Comparison of ENCODE assay signal across 9 cellular contexts in the genomic region with DNA sequence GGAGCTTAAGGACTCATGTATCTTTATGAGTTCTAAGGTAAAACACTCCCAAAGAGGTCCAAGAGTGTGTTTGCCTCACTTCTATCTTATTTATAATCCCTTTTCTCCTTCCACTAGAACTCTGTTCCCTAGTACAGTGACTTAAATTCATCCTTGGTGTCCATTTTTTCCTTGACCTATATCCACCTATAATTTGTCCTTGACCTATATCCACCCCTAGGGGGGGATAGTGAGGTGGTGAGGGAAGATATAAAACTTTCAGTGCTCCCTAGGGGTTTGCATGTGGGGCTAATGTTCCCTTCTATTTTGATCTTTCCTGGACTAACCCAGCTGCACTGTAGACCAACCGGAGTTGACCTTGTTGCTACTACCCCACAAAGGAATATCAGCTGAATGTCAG.
DNase-seq lines count a peak whose midpoint lies in the region; ATAC-seq, FAIRE-seq and TF ChIP-seq lines count a peak whose summit lies in the region.
"Had no signal": no experiment of that assay in that cellular context is flagged by ENCODE, and none has a peak within 500 bp of the region (broad histone marks: within the 10 kb centered on the region; RNA-seq: fewer than 3 reads in every experiment).

No MANE protein-coding gene starts in this region.

- BruUV-seq in IMR-90 (replicated peaks; lab: Mats Ljungman, UMichigan): no TSS peak

- no peaks in the 10 kb centered on the region for H3K36me3 ChIP-seq in IMR-90 (ENCODE audit: control insufficient read depth, insufficient read depth, low read length)

- H3K9me1 ChIP-seq in IMR-90 (ENCODE audit: insufficient read depth, low read length): no peaks in the 10 kb centered on the region

- no peak for TF ChIP-seq RAD21 in IMR-90 (IDR thresholded peaks at IDR 0.05; ENCODE audit: low read length)

- no peak overlapping the region for H3K56ac ChIP-seq in IMR-90 (ENCODE audit: extremely low read depth, insufficient read depth, low read length)

- H3K4ac ChIP-seq in IMR-90 (ENCODE audit: low read depth, low read length): no peak overlapping the region

- ATAC-seq in IMR-90 (ENCODE audit: low read depth) (no peak), GM21447 (IDR thresholded peaks at IDR 0.05; ENCODE audit: unreplicated experiment) (no peak)

- no peaks in the 10 kb centered on the region for H3K9me3 ChIP-seq in IMR-90 (ENCODE audit: control insufficient read depth, insufficient read depth, low read length)

- no peaks in the 10 kb centered on the region for H4K20me1 ChIP-seq in IMR-90 (ENCODE audit: insufficient read depth, low read length)

- intact Hi-C loops in IMR-90 (cut with micrococcal nuclease): no loop called here

- H3K79me1 ChIP-seq in IMR-90 (ENCODE audit: low read depth in 1 of 2, low read length in 2 of 2): no peaks in the 10 kb centered on the region

- H3K9me3 Mint-ChIP-seq in nephron progenitor cell: peaks cover 7% of the 10 kb centered on the region
- H3K9me3 Mint-ChIP-seq: nephron had no signal

- H3K14ac ChIP-seq in IMR-90 (replicated peaks; ENCODE audit: low read depth, low read length): no peak overlapping the region

- no peaks in the 10 kb centered on the region; the same call in 1 of the 2 replicates for H3K27me3 ChIP-seq in IMR-90 (ENCODE audit: control insufficient read depth, insufficient read depth, low read length)

- dilution Hi-C loops in IMR-90 (cut with HindIII; ENCODE audit: low sequenced_read_pairs, unreplicated experiment): no loop called here

- in situ Hi-C loops in IMR-90 (cut with MboI; ENCODE audit: low sequenced_read_pairs): no loop called here
- in situ Hi-C loops in astrocyte of the spinal cord (cut with HindIII; ENCODE audit: low sequenced_read_pairs): no loop called here

- no peak overlapping the region for H2BK5ac ChIP-seq in IMR-90 (ENCODE audit: low read depth, low read length, poor library complexity, severe bottlenecking)

- no peaks in the 10 kb centered on the region for H3K4me1 ChIP-seq in IMR-90 (ENCODE audit: control insufficient read depth, insufficient read depth, low read length)

- TF ChIP-seq POLR2A in IMR-90 (IDR thresholded peaks at IDR 0.05; ENCODE audit: low read depth, low read length) (no peak), H54 (IDR thresholded peaks at IDR 0.05; ENCODE audit: low read depth, low read length) (no peak)

- H2BK120ac ChIP-seq in IMR-90 (ENCODE audit: low read depth, low read length): no peak overlapping the region

- H2AFZ ChIP-seq in IMR-90 (replicated peaks; ENCODE audit: low read length, poor library complexity): no peak overlapping the region

- WGBS in IMR-90 (ENCODE audit: extremely low coverage in 2 of 2, insufficient read length in 1 of 2), 2 experiments: 100% methylated on average over 1 of the region's 1 CpG; no CpG with 5 or more reads in 1 of the 2 experiments

- H2BK15ac ChIP-seq in IMR-90 (ENCODE audit: low read depth, low read length): no peak overlapping the region

- no peak overlapping the region for H3K4me2 ChIP-seq in IMR-90 (ENCODE audit: low read depth, low read length)

- H2AK9ac ChIP-seq in IMR-90 (replicated peaks; ENCODE audit: low read depth, low read length, poor library complexity): no peak overlapping the region

- H3K27me3 Mint-ChIP-seq in nephron progenitor cell (ENCODE audit: low read depth, poor library complexity): no peaks in the 10 kb centered on the region
- H3K27me3 Mint-ChIP-seq: stimulated activated naive CD8-positive, alpha-beta T cell treated with anti-CD3 and anti-CD28 coated beads, Interleukin-15, Interleukin-2, amounts not matched to agents 100 ng/mL and 50 ng/mL, for 24 hours had no signal

- no peak overlapping the region for H3K27ac ChIP-seq in IMR-90 (ENCODE audit: insufficient read depth, low read length)

- H3K4me3 ChIP-seq in IMR-90 (ENCODE audit: insufficient read depth, low read depth, low read length): no peak overlapping the region
- H3K4me3 ChIP-seq in astrocyte of the spinal cord (ENCODE audit: low read depth, low read length): no peak overlapping the region

- CTCF ChIA-PET in IMR-90 (lab: Yijun Ruan, JAX): no interaction called here

- no peak for FAIRE-seq in H54 (lab: Jason Lieb, UNC)

- H2AK5ac ChIP-seq in IMR-90 (ENCODE audit: low read depth, low read length): no peak overlapping the region

- no peak overlapping the region for H4K91ac ChIP-seq in IMR-90 (ENCODE audit: insufficient read depth, low read depth, low read length)

- H3K4me1 Mint-ChIP-seq in nephron progenitor cell: no peaks in the 10 kb centered on the region

- no peak overlapping the region for H3K4me3 Mint-ChIP-seq in nephron progenitor cell
- H3K4me3 Mint-ChIP-seq: nephron; stimulated activated naive CD8-positive, alpha-beta T cell treated with anti-CD3 and anti-CD28 coated beads, Interleukin-15, Interleukin-2, amounts not matched to agents 100 ng/mL and 50 ng/mL, for 24 hours had no signal

- no peak for DNase-seq in IMR-90
- DNase-seq in astrocyte of the spinal cord (ENCODE audit: low read depth, low spot score): no peak
- peak; percentile 5 for DNase-seq in nephron progenitor cell
- no peak for DNase-seq in NCI-H187 treated with DMSO at 0.1 percent for 48 hours (lab: John Stamatoyannopoulos, UW)
- no peak for DNase-seq in H54 (ENCODE audit: insufficient read length, low spot score)

- POLR2A ChIA-PET in IMR-90 (lab: Charles Lee; ENCODE audit: unreplicated experiment): no interaction called here

- no peak overlapping the region for H3K23ac ChIP-seq in IMR-90 (ENCODE audit: low read depth, low read length)

- H3K18ac ChIP-seq in IMR-90 (ENCODE audit: low read depth, low read length): no peak overlapping the region

- H4K8ac ChIP-seq in IMR-90 (ENCODE audit: low read depth in 2 of 2, low read length in 2 of 2): no peak overlapping the region

- no peaks in the 10 kb centered on the region for H3K36me3 Mint-ChIP-seq in nephron progenitor cell (ENCODE audit: low read depth)

- TF ChIP-seq CTCF in GM12873 (IDR thresholded peaks at IDR 0.05; ENCODE audit: insufficient read depth, low read depth, low read length, missing control alignments) (peak; percentile 62), IMR-90 (conservative IDR thresholded peaks at IDR 0.05; ENCODE audit: low read depth, low read length) (peak; percentile 23; the same call in 1 of the 2 replicates), astrocyte of the spinal cord (IDR thresholded peaks at IDR 0.05; ENCODE audit: low read depth, low read length) (peak; percentile 34), nephron progenitor cell (IDR thresholded peaks at IDR 0.05) (peak; percentile 39)

- no peak overlapping the region for H4K5ac ChIP-seq in IMR-90 (ENCODE audit: low read depth, low read length)

- H3K9ac ChIP-seq in IMR-90 (ENCODE audit: low read depth, low read length): no peak overlapping the region

- H3K27ac Mint-ChIP-seq in nephron progenitor cell: no peak overlapping the region
- H3K27ac Mint-ChIP-seq: nephron; stimulated activated naive CD8-positive, alpha-beta T cell treated with anti-CD3 and anti-CD28 coated beads, Interleukin-15, Interleukin-2, amounts not matched to agents 100 ng/mL and 50 ng/mL, for 24 hours had no signal

- H2BK20ac ChIP-seq in IMR-90 (ENCODE audit: low read depth, low read length): no peak overlapping the region

TF ChIP-seq in IMR-90, 13 proteins besides CTCF, POLR2A, EP300 and RAD21:
- TF ChIP-seq FOS (IDR thresholded peaks at IDR 0.05; ENCODE audit: low read depth, low read length) (no peak), RFX5 (IDR thresholded peaks at IDR 0.05; ENCODE audit: low read depth, low read length) (no peak), RCOR1 (IDR thresholded peaks at IDR 0.05; ENCODE audit: insufficient replicate concordance, low read length) (no peak), MAZ (IDR thresholded peaks at IDR 0.05; ENCODE audit: borderline replicate concordance, low read depth, low read length) (no peak), CHD1 (IDR thresholded peaks at IDR 0.05; ENCODE audit: low read depth, low read length) (no peak), SMC3 (IDR thresholded peaks at IDR 0.05; ENCODE audit: low read depth, low read length) (no peak), NFE2L2 (IDR thresholded peaks at IDR 0.05; ENCODE audit: low read depth, low read length) (no peak), CEBPB (IDR thresholded peaks at IDR 0.05; ENCODE audit: low read depth, low read length) (no peak), MAFK (IDR thresholded peaks at IDR 0.05; ENCODE audit: low read depth, low read length) (no peak), BHLHE40 (IDR thresholded peaks at IDR 0.05; ENCODE audit: low read depth, low read length) (no peak), MXI1 (IDR thresholded peaks at IDR 0.05; ENCODE audit: borderline replicate concordance, low read depth, low read length) (no peak)
- TF ChIP-seq, protein P1, sequence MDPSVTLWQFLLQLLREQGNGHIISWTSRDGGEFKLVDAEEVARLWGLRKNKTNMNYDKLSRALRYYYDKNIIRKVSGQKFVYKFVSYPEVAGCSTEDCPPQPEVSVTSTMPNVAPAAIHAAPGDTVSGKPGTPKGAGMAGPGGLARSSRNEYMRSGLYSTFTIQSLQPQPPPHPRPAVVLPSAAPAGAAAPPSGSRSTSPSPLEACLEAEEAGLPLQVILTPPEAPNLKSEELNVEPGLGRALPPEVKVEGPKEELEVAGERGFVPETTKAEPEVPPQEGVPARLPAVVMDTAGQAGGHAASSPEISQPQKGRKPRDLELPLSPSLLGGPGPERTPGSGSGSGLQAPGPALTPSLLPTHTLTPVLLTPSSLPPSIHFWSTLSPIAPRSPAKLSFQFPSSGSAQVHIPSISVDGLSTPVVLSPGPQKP (IDR thresholded peaks at IDR 0.05; ENCODE audit: borderline replicate concordance, low read depth, low read length): no peak
- TF ChIP-seq, protein P2, sequence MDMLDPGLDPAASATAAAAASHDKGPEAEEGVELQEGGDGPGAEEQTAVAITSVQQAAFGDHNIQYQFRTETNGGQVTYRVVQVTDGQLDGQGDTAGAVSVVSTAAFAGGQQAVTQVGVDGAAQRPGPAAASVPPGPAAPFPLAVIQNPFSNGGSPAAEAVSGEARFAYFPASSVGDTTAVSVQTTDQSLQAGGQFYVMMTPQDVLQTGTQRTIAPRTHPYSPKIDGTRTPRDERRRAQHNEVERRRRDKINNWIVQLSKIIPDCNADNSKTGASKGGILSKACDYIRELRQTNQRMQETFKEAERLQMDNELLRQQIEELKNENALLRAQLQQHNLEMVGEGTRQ (IDR thresholded peaks at IDR 0.05; ENCODE audit: low read depth, low read length): no peak
